In the genomic region with DNA sequence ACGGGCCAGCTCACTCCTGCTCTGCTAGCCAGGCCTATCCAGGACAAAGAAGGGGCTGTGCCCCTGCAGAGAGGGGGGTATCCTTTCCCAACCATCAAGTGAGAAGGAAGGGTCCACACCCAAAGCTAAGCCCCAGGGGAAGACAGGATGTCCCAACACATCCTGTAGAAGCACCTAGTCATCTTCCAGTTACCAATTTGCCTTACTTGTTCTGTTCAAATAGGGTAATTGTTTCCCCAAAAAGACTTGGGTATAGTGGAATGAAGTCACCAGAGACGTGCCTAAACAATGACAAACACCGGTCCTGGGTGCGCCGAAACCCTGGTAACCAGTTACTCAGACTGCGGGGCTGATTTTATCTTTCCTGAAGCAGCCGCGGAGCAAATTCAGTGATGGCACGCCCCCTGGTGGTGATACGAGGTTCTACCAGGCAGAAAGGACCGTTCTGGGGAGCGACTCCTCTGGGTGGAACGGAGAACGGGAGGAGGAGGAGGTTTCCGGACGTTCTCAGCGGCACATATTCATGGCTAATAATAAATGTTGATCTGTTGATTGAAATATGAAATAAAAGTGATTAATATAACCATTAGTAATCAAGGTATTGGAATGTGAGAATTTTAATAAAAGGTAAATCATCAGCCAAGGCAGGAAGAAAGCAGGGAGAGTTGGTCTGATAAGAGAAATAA, we compare ENCODE assay signal across 8 cellular contexts. TPM values are rescaled to one million over a fixed set of nuclear protein-coding genes. Genes with fewer than 3 reads are reported as not detected.
DNase-seq lines count a peak whose midpoint lies in the region; ATAC-seq, FAIRE-seq and TF ChIP-seq lines count a peak whose summit lies in the region.

No MANE protein-coding gene starts in this region.

- no peak overlapping the region for H3K27ac Mint-ChIP-seq in WTC11

- no peaks in the 10 kb centered on the region; the same call in 1 of the 2 replicates for H3K27me3 Mint-ChIP-seq in WTC11 (ENCODE audit: low read depth)

- H3K4me3 Mint-ChIP-seq in WTC11 = peak overlapping the region; percentile 42

- POLR2A ChIA-PET in WTC11 (lab: Charles Lee) = no interaction called here

- FAIRE-seq in bronchial epithelial cell (lab: Jason Lieb, UNC) = no peak
- peak; percentile 47 for FAIRE-seq in islet of Langerhans (lab: Jason Lieb, UNC)

- TF ChIP-seq CTCF in WTC11 (IDR thresholded peaks at IDR 0.05) (peak; percentile 95), bronchial epithelial cell (IDR thresholded peaks at IDR 0.05; ENCODE audit: insufficient read depth, low read length, severe bottlenecking) (peak; percentile 82)

- no peaks in the 10 kb centered on the region for H3K36me3 ChIP-seq in bronchial epithelial cell (ENCODE audit: control insufficient read depth, insufficient read depth, low read length)

- DNase-seq in AG08396 (ENCODE audit: low spot score) (peak; percentile 86), NCI-H226 (peak; percentile 78), WTC11 (ENCODE audit: low spot score) (peak; percentile 92), bronchial epithelial cell (ENCODE audit: low read depth) (peak; percentile 95)
- peak; percentile 87 to 89 for DNase-seq in stimulated activated CD4-positive, alpha-beta T cell treated with anti-CD3 and anti-CD28 coated beads, Interleukin-15, amount 100 ng/mL, for 1 hour (ENCODE audit: low read depth in 1 of 2, low spot score in 1 of 2)

- no peak overlapping the region for H3K4me3 ChIP-seq in bronchial epithelial cell (ENCODE audit: low read depth, low read length)

- CTCF ChIA-PET in WTC11 (lab: Charles Lee) = interaction anchor here (1.1 kb wide), 1 partner anchor 79 kb away, joined by 3 read pairs; no protein-coding TSS in a partner anchor

- no peaks in the 10 kb centered on the region for H3K27me3 ChIP-seq in bronchial epithelial cell (ENCODE audit: control insufficient read depth, insufficient read depth, low read length)

- ATAC-seq in GM19023 (IDR thresholded peaks at IDR 0.05; ENCODE audit: unreplicated experiment) (peak; percentile 89), HG03196 (IDR thresholded peaks at IDR 0.05; ENCODE audit: unreplicated experiment) (peak; percentile 75), WTC11 (peak; percentile 93)

- H3K36me3 Mint-ChIP-seq in WTC11 = no peaks in the 10 kb centered on the region

- no peaks in the 10 kb centered on the region for H3K9me3 Mint-ChIP-seq in WTC11

- peaks cover 19% of the 10 kb centered on the region for H3K4me1 Mint-ChIP-seq in WTC11

TF ChIP-seq in WTC11, 78 proteins besides CTCF, POLR2A, EP300 and RAD21:
- TF ChIP-seq, protein P1, sequence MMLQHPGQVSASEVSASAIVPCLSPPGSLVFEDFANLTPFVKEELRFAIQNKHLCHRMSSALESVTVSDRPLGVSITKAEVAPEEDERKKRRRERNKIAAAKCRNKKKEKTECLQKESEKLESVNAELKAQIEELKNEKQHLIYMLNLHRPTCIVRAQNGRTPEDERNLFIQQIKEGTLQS (CRISPR knock-in tag; conservative IDR thresholded peaks at IDR 0.05) = no peak
- no peak for TF ChIP-seq NR2C2 (CRISPR knock-in tag; IDR thresholded peaks at IDR 0.05)
- TF ChIP-seq, protein P2, sequence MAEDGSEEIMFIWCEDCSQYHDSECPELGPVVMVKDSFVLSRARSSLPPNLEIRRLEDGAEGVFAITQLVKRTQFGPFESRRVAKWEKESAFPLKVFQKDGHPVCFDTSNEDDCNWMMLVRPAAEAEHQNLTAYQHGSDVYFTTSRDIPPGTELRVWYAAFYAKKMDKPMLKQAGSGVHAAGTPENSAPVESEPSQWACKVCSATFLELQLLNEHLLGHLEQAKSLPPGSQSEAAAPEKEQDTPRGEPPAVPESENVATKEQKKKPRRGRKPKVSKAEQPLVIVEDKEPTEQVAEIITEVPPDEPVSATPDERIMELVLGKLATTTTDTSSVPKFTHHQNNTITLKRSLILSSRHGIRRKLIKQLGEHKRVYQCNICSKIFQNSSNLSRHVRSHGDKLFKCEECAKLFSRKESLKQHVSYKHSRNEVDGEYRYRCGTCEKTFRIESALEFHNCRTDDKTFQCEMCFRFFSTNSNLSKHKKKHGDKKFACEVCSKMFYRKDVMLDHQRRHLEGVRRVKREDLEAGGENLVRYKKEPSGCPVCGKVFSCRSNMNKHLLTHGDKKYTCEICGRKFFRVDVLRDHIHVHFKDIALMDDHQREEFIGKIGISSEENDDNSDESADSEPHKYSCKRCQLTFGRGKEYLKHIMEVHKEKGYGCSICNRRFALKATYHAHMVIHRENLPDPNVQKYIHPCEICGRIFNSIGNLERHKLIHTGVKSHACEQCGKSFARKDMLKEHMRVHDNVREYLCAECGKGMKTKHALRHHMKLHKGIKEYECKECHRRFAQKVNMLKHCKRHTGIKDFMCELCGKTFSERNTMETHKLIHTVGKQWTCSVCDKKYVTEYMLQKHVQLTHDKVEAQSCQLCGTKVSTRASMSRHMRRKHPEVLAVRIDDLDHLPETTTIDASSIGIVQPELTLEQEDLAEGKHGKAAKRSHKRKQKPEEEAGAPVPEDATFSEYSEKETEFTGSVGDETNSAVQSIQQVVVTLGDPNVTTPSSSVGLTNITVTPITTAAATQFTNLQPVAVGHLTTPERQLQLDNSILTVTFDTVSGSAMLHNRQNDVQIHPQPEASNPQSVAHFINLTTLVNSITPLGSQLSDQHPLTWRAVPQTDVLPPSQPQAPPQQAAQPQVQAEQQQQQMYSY (CRISPR knock-in tag; IDR thresholded peaks at IDR 0.05) = peak; percentile 73; the same call in 1 of the 2 replicates

RNA-seq across cellular contexts. Expression of a gene that starts 19.9 kb away (rescaled TPM):
- total RNA-seq in WTC11 (2021) (19.9 to 21.9 TPM (median 20.3 TPM) in 3 replicates), bronchial epithelial cell (10.0 and 15.9 TPM in 2 replicates)
